1 cellular context compared by ENCODE assay signal in the genomic region with DNA sequence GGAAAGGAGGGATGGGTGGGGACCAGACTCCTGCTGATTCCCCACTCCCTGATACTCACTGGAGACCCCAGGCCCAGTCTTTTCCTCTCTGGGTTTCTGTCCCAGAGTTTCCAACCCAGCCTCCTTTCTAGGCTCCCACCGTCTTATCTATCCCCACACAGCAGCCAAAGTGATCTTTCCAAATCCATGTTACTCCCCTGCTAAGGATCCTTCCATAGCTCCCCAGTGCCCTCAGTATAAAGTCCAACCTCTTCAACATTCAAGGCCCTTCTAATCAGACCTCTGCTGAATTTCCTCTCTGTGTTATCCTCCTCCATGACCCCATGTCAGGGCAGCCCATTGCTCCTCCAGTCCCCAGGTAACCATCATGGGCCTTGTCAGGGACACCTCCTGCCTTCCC.
TF ChIP-seq lines count a peak whose summit lies in the region.

No MANE protein-coding gene starts in this region.

TF ChIP-seq in K562, 482 proteins besides CTCF, POLR2A, EP300 and RAD21:
- TF ChIP-seq ZFP36 (IDR thresholded peaks at IDR 0.05; ENCODE audit: low read depth, low read length, partially characterized antibody) (peak; percentile 65), ZNF583 (CRISPR knock-in tag; IDR thresholded peaks at IDR 0.05) (no peak)
